Comparison of ENCODE assay signal across 8 cellular contexts in the genomic region with DNA sequence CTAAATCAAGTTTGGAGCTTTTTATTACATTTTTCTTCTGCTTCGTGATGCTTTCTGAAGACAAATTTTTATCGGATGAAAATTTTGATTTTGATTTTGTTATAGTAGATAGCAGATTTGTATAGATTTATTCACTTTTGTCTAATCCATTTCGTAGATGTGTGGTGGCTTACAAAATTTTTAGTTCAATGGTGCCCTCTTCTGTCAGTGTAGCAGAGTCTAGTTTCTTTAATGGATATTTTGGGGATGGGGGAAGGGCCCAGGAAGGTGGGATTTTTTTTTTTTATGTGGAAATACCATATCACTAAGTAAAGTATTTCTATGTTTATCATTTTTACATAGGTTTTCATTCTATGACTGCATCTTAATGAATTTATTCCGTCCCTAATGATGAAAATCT.
DNase-seq lines count a peak whose midpoint lies in the region; ATAC-seq and TF ChIP-seq lines count a peak whose summit lies in the region.

No MANE protein-coding gene starts in this region.

- in situ Hi-C loops in transverse colon (cut with MboI; ENCODE audit: low pct_ligation_motif_present in 1 of 4, low pct_unique_long_range_greater_than_20kb in 1 of 4, low sequenced_read_pairs in 3 of 4) = no loop called here

- BruUV-seq in PC-9 (replicated peaks; lab: Mats Ljungman, UMichigan) = no TSS peak

- intact Hi-C loops in PC-9 (cut with micrococcal nuclease; ENCODE audit: unreplicated experiment) = loop anchor here (1.0 to 5.0 kb wide), 15 partner anchors 33 to 692 kb away; no protein-coding TSS in a partner anchor
- intact Hi-C loops in transverse colon (cut with DNase I; ENCODE audit: low total_unique reads) = no loop called here

- no peaks in the 10 kb centered on the region for H3K27me3 ChIP-seq in PC-9 (ENCODE audit: insufficient read depth, low read depth)
- H3K27me3 ChIP-seq in transverse colon = no peaks in the 10 kb centered on the region

- CTCF ChIA-PET in PC-9 (lab: Charles Lee) = interaction anchor here (0.6 kb wide), 2 partner anchors 474 to 1044 kb away, joined by 5 to 21 read pairs; no protein-coding TSS in a partner anchor

- 67 to 71% methylated on average over 4 of the region's 4 CpGs for WGBS in transverse colon (ENCODE audit: low coverage in 1 of 2), 2 donors

- no peak for TF ChIP-seq POLR2A in transverse colon (IDR thresholded peaks at IDR 0.05)

- no peaks in the 10 kb centered on the region for H3K4me1 ChIP-seq in PC-9 (replicated peaks; ENCODE audit: insufficient read depth)
- no peaks in the 10 kb centered on the region for H3K4me1 ChIP-seq in transverse colon

- no peak overlapping the region for H3K4me3 ChIP-seq in PC-9
- no peak overlapping the region for H3K4me3 ChIP-seq in fibroblast of mammary gland (ENCODE audit: control insufficient read depth, low read depth, low read length)
- H3K4me3 ChIP-seq in transverse colon = no peak overlapping the region

- H4K20me1 ChIP-seq in PC-9 (ENCODE audit: insufficient read depth) = no peaks in the 10 kb centered on the region

- no peaks in the 10 kb centered on the region for H3K9me2 ChIP-seq in PC-9 (ENCODE audit: insufficient read depth)

- peak; percentile 79 for TF ChIP-seq CTCF in PC-9 (conservative IDR thresholded peaks at IDR 0.05)
- TF ChIP-seq CTCF in fibroblast of mammary gland (conservative IDR thresholded peaks at IDR 0.05; ENCODE audit: control insufficient read depth, insufficient read depth, low read depth, low read length) = peak; percentile 60
- peak in 3 of 5 experiments; percentile 9 to 24 (median 12) for TF ChIP-seq CTCF in transverse colon (IDR thresholded peaks at IDR 0.05)

- ATAC-seq in GM19324 (IDR thresholded peaks at IDR 0.05; ENCODE audit: low FRiP score, unreplicated experiment) = no peak

- H3K9me3 ChIP-seq in PC-9 (ENCODE audit: insufficient read depth, low read depth) (no peaks in the 10 kb centered on the region), transverse colon (no peaks in the 10 kb centered on the region)

- no peaks in the 10 kb centered on the region for H3F3A ChIP-seq in PC-9 (ENCODE audit: insufficient read depth, low read depth)

- H3K79me2 ChIP-seq in PC-9 (ENCODE audit: low read depth) = no peaks in the 10 kb centered on the region

- 0 out of 2 replicates have a peak overlapping the region, but pooled peaks have one; percentile 2 for H3K4me2 ChIP-seq in PC-9

- H3K36me3 ChIP-seq in PC-9 (ENCODE audit: low read depth) (no peaks in the 10 kb centered on the region), transverse colon (no peaks in the 10 kb centered on the region)

- POLR2A ChIA-PET in PC-9 (lab: Charles Lee; ENCODE audit: unreplicated experiment) = interaction anchor here (0.7 to 0.9 kb wide), 2 partner anchors 248 to 458 kb away, joined by 5 to 12 read pairs; no protein-coding TSS in a partner anchor

- no peak overlapping the region for H2AFZ ChIP-seq in PC-9

- no peak for TF ChIP-seq EP300 in transverse colon (IDR thresholded peaks at IDR 0.05; ENCODE audit: low read depth)

- DNase-seq in SIG-M5 treated with dmso at 0.1 percent for 504 hours (lab: John Stamatoyannopoulos, UW; ENCODE audit: unreplicated experiment) (peak; percentile 10), SIG-M5 (lab: John Stamatoyannopoulos, UW) (no peak), PC-9 (peak in 1 of 2 experiments; percentile 29), fibroblast of mammary gland (ENCODE audit: low read depth) (peak; percentile 70), transverse colon (no peak), 8988T (no peak), HuH-7 (ENCODE audit: low spot score) (no peak)

- H3K27ac ChIP-seq in PC-9 (no peak overlapping the region), transverse colon (no peak overlapping the region)

Comparison
In these comparisons a context has a peak if more than half of its experiments do, and no peak if none do; other contexts are left out.
1. DNase-seq: peak in SIG-M5 treated with dmso at 0.1 percent for 504 hours (single experiment) and fibroblast of mammary gland (single experiment); none in SIG-M5 (single experiment), transverse colon (single experiment), 8988T (single experiment) and HuH-7 (single experiment).
2. CTCF ChIP-seq: peak in every context shown above with its lines; median percentile 79 in PC-9; 60 in fibroblast of mammary gland; 12 in transverse colon.